Comparison of ENCODE assay signal across 1 cellular context in genomic region chr19:28889941-28890645, GRCh38.
TF ChIP-seq lines count a peak whose summit lies in the region.

No MANE protein-coding gene starts in this region.

TF ChIP-seq in H1, 55 proteins besides CTCF, POLR2A, EP300 and RAD21 (continued from another document):
- TF ChIP-seq TAF1 (IDR thresholded peaks at IDR 0.05; ENCODE audit: low read depth, low read length) (no peak), E2F6 (IDR thresholded peaks at IDR 0.05) (no peak), BRCA1 (IDR thresholded peaks at IDR 0.05; ENCODE audit: low read depth, low read length) (no peak), ASH2L (IDR thresholded peaks at IDR 0.05; ENCODE audit: low read length) (no peak)
TF ChIP-seq in H1: peak in this region for 0.
